ENCODE assay signal across 30 cellular contexts in the genomic region with DNA sequence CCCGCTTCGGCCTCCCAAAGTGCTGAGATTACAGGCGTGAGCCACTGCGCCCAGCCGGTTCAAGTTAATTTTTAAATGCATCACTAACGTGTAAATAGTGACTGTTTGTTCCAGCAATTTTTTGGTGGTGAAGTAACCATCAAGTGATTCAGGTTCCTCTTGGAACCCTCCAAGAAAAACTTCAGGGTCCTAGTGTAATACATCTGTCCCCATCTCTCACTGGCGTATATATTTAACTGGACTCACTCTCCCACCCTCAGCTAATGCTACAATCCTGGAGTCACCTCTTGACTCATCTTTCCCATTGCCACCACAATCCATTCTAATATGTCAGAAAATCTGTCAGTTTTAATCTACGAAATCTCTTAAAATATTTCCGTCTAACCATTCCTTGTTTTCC. TPM values are rescaled to one million over a fixed set of nuclear protein-coding genes. Genes with fewer than 3 reads are reported as not detected.
"Had no signal": no experiment of that assay in that cellular context is flagged by ENCODE, and none has a peak within 500 bp of the region (broad histone marks: within the 10 kb centered on the region; RNA-seq: fewer than 3 reads in every experiment).

No MANE protein-coding gene starts in this region.

- ATAC-seq: activated CD4-positive, alpha-beta T cell treated with anti-CD3 and anti-CD28 coated beads for 36 hours; activated CD8-positive, alpha-beta memory T cell treated with anti-CD3 and anti-CD28 coated beads, Interleukin-2, amount 10 ng/mL, durations not matched to agents 7 days and 5 days; activated CD8-positive, alpha-beta T cell treated with anti-CD3 and anti-CD28 coated beads, Interleukin-2, amount 10 ng/mL, durations not matched to agents 7 days and 5 days; activated naive CD8-positive, alpha-beta T cell treated with anti-CD3 and anti-CD28 coated beads, Interleukin-2, amount 50 U/mL, for 24 hours; left colon; naive thymus-derived CD4-positive, alpha-beta T cell; pancreas; psoas muscle; upper lobe of right lung had no signal

- H3K27me3 ChIP-seq: esophagus squamous epithelium, pancreas, right atrium auricular region, suprapubic skin, tibial artery, upper lobe of right lung had no signal

- H3K27ac Mint-ChIP-seq: activated CD4-positive, alpha-beta T cell treated with anti-CD3 and anti-CD28 coated beads for 36 hours; activated CD8-positive, alpha-beta memory T cell treated with anti-CD3 and anti-CD28 coated beads, Interleukin-2, amount 10 ng/mL, durations not matched to agents 7 days and 5 days; activated CD8-positive, alpha-beta T cell treated with anti-CD3 and anti-CD28 coated beads, Interleukin-2, amount 10 ng/mL, durations not matched to agents 7 days and 5 days; activated naive CD4-positive, alpha-beta T cell treated with anti-CD3 and anti-CD28 coated beads, Interleukin-2, amount 50 U/mL, for 24 hours; activated naive CD8-positive, alpha-beta T cell treated with anti-CD3 and anti-CD28 coated beads, Interleukin-2, amount 50 U/mL, for 24 hours; activated T-helper 2 cell treated with anti-CD3 and anti-CD28 coated beads, Interferon-gamma antibody, Interleukin-2, Interleukin-4, amounts not matched to agents 10 μg/mL and 5 μg/mL and 100 μg/mL, durations not matched to agents 14 hours and 24 hours and 36 hours; endodermal cell; mesothelial cell of epicardium; naive thymus-derived CD4-positive, alpha-beta T cell had no signal

- FAIRE-seq: islet of Langerhans, pancreas had no signal

- H3K4me3 Mint-ChIP-seq: activated CD4-positive, alpha-beta T cell treated with anti-CD3 and anti-CD28 coated beads for 36 hours; activated CD8-positive, alpha-beta memory T cell treated with anti-CD3 and anti-CD28 coated beads, Interleukin-2, amount 10 ng/mL, durations not matched to agents 7 days and 5 days; activated CD8-positive, alpha-beta T cell treated with anti-CD3 and anti-CD28 coated beads, Interleukin-2, amount 10 ng/mL, durations not matched to agents 7 days and 5 days; activated naive CD4-positive, alpha-beta T cell treated with anti-CD3 and anti-CD28 coated beads, Interleukin-2, amount 50 U/mL, for 24 hours; activated naive CD8-positive, alpha-beta T cell treated with anti-CD3 and anti-CD28 coated beads, Interleukin-2, amount 50 U/mL, for 24 hours; endodermal cell; mesothelial cell of epicardium; naive thymus-derived CD4-positive, alpha-beta T cell had no signal

- DNase-seq: activated CD4-positive, alpha-beta T cell treated with anti-CD3 and anti-CD28 coated beads for 36 hours; activated CD4-positive, CD25-positive, alpha-beta regulatory T cell; activated CD8-positive, alpha-beta memory T cell treated with anti-CD3 and anti-CD28 coated beads, Interleukin-2, amount 10 ng/mL, durations not matched to agents 7 days and 5 days; activated CD8-positive, alpha-beta T cell treated with anti-CD3 and anti-CD28 coated beads, Interleukin-2, amount 10 ng/mL, durations not matched to agents 7 days and 5 days; activated naive CD8-positive, alpha-beta T cell treated with anti-CD3 and anti-CD28 coated beads, Interleukin-2, amount 50 U/mL, for 24 hours; activated T-cell treated with anti-CD3 and anti-CD28 coated beads, Interleukin-2, amount 50 U/mL, for 48 hours; amygdala; caudate nucleus; cortex of kidney; endodermal cell; esophagus squamous epithelium; foreskin melanocyte; glutamatergic neuron; left colon; mammary epithelial cell; naive thymus-derived CD4-positive, alpha-beta T cell; pancreas; psoas muscle; stimulated activated CD4-positive, alpha-beta T cell treated with anti-CD3 and anti-CD28 coated beads, Interleukin-1b, Interleukin-23, amount 100 ng/mL, for 48 hours; stimulated activated naive CD4-positive, alpha-beta T cell; tibial artery; upper lobe of right lung had no signal

- H3K4me3 ChIP-seq: esophagus squamous epithelium, pancreas, psoas muscle, right atrium auricular region, smooth muscle cell, suprapubic skin, tibial artery, upper lobe of right lung had no signal

- H3K27me3 Mint-ChIP-seq: activated naive CD8-positive, alpha-beta T cell treated with anti-CD3 and anti-CD28 coated beads, Interleukin-2, amount 50 U/mL, for 24 hours had no signal

- H3K36me3 ChIP-seq: esophagus squamous epithelium, pancreas, suprapubic skin, upper lobe of right lung had no signal

- H3K36me3 Mint-ChIP-seq: activated naive CD4-positive, alpha-beta T cell treated with anti-CD3 and anti-CD28 coated beads, Interleukin-2, amount 50 U/mL, for 24 hours had no signal

- H3K4me1 Mint-ChIP-seq: activated CD4-positive, alpha-beta T cell treated with anti-CD3 and anti-CD28 coated beads for 36 hours; activated CD8-positive, alpha-beta memory T cell treated with anti-CD3 and anti-CD28 coated beads, Interleukin-2, amount 10 ng/mL, durations not matched to agents 7 days and 5 days; activated naive CD4-positive, alpha-beta T cell treated with anti-CD3 and anti-CD28 coated beads, Interleukin-2, amount 50 U/mL, for 24 hours; activated naive CD8-positive, alpha-beta T cell treated with anti-CD3 and anti-CD28 coated beads, Interleukin-2, amount 50 U/mL, for 24 hours; naive thymus-derived CD4-positive, alpha-beta T cell had no signal

RNA-seq across cellular contexts. Expression of gene SULT1C4, which starts 10.3 kb away (rescaled TPM):
- total RNA-seq: activated CD4-positive, alpha-beta T cell treated with anti-CD3 and anti-CD28 coated beads for 36 hours; activated CD8-positive, alpha-beta memory T cell treated with anti-CD3 and anti-CD28 coated beads, Interleukin-2, amount 10 ng/mL, durations not matched to agents 7 days and 5 days; activated CD8-positive, alpha-beta T cell treated with anti-CD3 and anti-CD28 coated beads, Interleukin-2, amount 10 ng/mL, durations not matched to agents 7 days and 5 days; activated T-helper 2 cell treated with anti-CD3 and anti-CD28 coated beads, Interferon-gamma antibody, Interleukin-2, Interleukin-4, amounts not matched to agents 10 μg/mL and 5 μg/mL and 100 μg/mL, durations not matched to agents 14 hours and 24 hours and 36 hours; mammary epithelial cell had no signal
- polyA plus RNA-seq: mammary epithelial cell; naive thymus-derived CD4-positive, alpha-beta T cell; neural cell had no signal
